Comparison of ENCODE assay signal across 7 cellular contexts in the genomic region with DNA sequence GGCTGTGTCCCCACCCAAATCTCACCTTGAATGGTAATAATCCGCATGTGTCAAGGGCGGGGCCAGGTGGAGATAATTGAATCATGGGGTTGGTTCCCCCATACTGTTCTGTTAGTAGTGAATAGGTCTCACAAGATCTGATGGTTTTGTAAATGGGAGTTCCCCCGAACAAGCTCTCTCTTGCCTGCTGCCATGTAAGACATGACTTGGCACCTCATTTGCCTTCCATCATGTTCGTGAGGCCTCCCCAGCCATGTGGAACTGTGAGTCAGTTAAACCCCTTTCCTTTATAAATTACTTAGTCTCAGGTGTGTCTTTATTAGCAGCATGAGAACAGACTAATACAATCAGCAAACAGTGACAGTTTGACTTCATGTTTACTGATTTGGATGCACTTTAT.
"Had no signal": no experiment of that assay in that cellular context is flagged by ENCODE, and none has a peak within 500 bp of the region (broad histone marks: within the 10 kb centered on the region; RNA-seq: fewer than 3 reads in every experiment).

No MANE protein-coding gene starts in this region.

- ATAC-seq: HCT116, HepG2 had no signal

- DNase-seq: GM23248, GOT3, H7, HFFc6 had no signal

- H3K4me3 ChIP-seq: GM23248, HAP-1 had no signal

- H3K36me3 ChIP-seq: HAP-1 had no signal

- FAIRE-seq: HepG2 had no signal
